Comparison of ENCODE assay signal across 1 cellular context in genomic region chr4:106095408-106095807, GRCh38.
TF ChIP-seq lines count a peak whose summit lies in the region.

No MANE protein-coding gene starts in this region.

TF ChIP-seq in IMR-90, 13 proteins besides CTCF, POLR2A, EP300 and RAD21 (continued from another document):
- no peak for TF ChIP-seq USF2 (IDR thresholded peaks at IDR 0.05; ENCODE audit: low read depth, low read length)
